1 cellular context compared by ENCODE assay signal in the genomic region with DNA sequence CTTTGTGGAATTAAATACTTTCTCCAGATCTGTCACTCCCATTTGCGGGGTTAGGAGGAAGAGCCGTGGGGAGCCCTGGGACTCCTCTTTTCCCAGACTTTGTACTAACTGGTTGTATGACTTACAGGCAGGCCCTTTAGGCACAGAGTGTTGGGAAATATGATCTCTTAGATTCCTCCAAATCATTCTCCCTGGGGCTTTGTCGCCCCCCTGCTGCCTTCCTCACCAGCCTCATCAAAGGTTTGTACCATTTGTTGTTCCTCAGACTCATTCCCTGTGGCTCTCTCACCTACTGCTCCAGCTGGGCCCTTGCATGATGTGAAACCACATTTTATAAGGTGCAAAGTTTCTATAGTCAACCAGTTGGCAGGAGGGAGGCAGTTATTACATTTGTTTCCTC.
TF ChIP-seq lines count a peak whose summit lies in the region.

No MANE protein-coding gene starts in this region.

TF ChIP-seq in GM23338, 12 proteins besides CTCF, POLR2A, EP300 and RAD21 (continued from another document):
- TF ChIP-seq, protein P1, sequence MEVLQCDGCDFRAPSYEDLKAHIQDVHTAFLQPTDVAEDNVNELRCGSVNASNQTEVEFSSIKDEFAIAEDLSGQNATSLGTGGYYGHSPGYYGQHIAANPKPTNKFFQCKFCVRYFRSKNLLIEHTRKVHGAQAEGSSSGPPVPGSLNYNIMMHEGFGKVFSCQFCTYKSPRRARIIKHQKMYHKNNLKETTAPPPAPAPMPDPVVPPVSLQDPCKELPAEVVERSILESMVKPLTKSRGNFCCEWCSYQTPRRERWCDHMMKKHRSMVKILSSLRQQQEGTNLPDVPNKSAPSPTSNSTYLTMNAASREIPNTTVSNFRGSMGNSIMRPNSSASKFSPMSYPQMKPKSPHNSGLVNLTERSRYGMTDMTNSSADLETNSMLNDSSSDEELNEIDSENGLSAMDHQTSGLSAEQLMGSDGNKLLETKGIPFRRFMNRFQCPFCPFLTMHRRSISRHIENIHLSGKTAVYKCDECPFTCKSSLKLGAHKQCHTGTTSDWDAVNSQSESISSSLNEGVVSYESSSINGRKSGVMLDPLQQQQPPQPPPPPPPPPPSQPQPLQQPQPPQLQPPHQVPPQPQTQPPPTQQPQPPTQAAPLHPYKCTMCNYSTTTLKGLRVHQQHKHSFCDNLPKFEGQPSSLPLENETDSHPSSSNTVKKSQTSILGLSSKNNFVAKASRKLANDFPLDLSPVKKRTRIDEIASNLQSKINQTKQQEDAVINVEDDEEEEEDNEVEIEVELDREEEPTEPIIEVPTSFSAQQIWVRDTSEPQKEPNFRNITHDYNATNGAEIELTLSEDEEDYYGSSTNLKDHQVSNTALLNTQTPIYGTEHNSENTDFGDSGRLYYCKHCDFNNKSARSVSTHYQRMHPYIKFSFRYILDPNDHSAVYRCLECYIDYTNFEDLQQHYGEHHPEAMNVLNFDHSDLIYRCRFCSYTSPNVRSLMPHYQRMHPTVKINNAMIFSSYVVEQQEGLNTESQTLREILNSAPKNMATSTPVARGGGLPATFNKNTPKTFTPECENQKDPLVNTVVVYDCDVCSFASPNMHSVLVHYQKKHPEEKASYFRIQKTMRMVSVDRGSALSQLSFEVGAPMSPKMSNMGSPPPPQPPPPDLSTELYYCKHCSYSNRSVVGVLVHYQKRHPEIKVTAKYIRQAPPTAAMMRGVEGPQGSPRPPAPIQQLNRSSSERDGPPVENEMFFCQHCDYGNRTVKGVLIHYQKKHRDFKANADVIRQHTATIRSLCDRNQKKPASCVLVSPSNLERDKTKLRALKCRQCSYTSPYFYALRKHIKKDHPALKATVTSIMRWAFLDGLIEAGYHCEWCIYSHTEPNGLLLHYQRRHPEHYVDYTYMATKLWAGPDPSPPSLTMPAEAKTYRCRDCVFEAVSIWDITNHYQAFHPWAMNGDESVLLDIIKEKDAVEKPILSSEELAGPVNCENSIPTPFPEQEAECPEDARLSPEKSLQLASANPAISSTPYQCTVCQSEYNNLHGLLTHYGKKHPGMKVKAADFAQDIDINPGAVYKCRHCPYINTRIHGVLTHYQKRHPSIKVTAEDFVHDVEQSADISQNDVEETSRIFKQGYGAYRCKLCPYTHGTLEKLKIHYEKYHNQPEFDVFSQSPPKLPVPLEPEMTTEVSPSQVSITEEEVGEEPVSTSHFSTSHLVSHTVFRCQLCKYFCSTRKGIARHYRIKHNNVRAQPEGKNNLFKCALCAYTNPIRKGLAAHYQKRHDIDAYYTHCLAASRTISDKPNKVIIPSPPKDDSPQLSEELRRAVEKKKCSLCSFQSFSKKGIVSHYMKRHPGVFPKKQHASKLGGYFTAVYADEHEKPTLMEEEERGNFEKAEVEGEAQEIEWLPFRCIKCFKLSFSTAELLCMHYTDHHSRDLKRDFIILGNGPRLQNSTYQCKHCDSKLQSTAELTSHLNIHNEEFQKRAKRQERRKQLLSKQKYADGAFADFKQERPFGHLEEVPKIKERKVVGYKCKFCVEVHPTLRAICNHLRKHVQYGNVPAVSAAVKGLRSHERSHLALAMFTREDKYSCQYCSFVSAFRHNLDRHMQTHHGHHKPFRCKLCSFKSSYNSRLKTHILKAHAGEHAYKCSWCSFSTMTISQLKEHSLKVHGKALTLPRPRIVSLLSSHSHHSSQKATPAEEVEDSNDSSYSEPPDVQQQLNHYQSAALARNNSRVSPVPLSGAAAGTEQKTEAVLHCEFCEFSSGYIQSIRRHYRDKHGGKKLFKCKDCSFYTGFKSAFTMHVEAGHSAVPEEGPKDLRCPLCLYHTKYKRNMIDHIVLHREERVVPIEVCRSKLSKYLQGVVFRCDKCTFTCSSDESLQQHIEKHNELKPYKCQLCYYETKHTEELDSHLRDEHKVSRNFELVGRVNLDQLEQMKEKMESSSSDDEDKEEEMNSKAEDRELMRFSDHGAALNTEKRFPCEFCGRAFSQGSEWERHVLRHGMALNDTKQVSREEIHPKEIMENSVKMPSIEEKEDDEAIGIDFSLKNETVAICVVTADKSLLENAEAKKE (CRISPR knock-in tag; IDR thresholded peaks at IDR 0.05) = no peak
- TF ChIP-seq CREB1 (CRISPR knock-in tag; IDR thresholded peaks at IDR 0.05; ENCODE audit: low read depth) (no peak), NANOG (IDR thresholded peaks at IDR 0.05; ENCODE audit: borderline replicate concordance) (no peak), JUNB (IDR thresholded peaks at IDR 0.05; ENCODE audit: unreplicated experiment) (no peak), POLR2AphosphoS5 (IDR thresholded peaks at IDR 0.05; ENCODE audit: low read depth) (no peak), ZNF331 (CRISPR knock-in tag; IDR thresholded peaks at IDR 0.05; ENCODE audit: low read depth) (no peak)
- TF ChIP-seq, protein P2, sequence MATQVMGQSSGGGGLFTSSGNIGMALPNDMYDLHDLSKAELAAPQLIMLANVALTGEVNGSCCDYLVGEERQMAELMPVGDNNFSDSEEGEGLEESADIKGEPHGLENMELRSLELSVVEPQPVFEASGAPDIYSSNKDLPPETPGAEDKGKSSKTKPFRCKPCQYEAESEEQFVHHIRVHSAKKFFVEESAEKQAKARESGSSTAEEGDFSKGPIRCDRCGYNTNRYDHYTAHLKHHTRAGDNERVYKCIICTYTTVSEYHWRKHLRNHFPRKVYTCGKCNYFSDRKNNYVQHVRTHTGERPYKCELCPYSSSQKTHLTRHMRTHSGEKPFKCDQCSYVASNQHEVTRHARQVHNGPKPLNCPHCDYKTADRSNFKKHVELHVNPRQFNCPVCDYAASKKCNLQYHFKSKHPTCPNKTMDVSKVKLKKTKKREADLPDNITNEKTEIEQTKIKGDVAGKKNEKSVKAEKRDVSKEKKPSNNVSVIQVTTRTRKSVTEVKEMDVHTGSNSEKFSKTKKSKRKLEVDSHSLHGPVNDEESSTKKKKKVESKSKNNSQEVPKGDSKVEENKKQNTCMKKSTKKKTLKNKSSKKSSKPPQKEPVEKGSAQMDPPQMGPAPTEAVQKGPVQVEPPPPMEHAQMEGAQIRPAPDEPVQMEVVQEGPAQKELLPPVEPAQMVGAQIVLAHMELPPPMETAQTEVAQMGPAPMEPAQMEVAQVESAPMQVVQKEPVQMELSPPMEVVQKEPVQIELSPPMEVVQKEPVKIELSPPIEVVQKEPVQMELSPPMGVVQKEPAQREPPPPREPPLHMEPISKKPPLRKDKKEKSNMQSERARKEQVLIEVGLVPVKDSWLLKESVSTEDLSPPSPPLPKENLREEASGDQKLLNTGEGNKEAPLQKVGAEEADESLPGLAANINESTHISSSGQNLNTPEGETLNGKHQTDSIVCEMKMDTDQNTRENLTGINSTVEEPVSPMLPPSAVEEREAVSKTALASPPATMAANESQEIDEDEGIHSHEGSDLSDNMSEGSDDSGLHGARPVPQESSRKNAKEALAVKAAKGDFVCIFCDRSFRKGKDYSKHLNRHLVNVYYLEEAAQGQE (IDR thresholded peaks at IDR 0.05; ENCODE audit: unreplicated experiment) = no peak
